Comparison of ENCODE assay signal across 9 cellular contexts in genomic region chr4:53703267-53703655, GRCh38.
DNase-seq lines count a peak whose midpoint lies in the region; ATAC-seq and TF ChIP-seq lines count a peak whose summit lies in the region.
"Had no signal": no experiment of that assay in that cellular context is flagged by ENCODE, and none has a peak within 500 bp of the region (broad histone marks: within the 10 kb centered on the region; RNA-seq: fewer than 3 reads in every experiment).

No MANE protein-coding gene starts in this region.

- TF ChIP-seq CTCF in mammary epithelial cell (conservative IDR thresholded peaks at IDR 0.05 in 1 of 2, IDR thresholded peaks at IDR 0.05 in 1 of 2; ENCODE audit: extremely low read depth in 1 of 2, insufficient read depth in 1 of 2, low read depth in 1 of 2, low read length in 2 of 2) (no peak), type B pancreatic cell (conservative IDR thresholded peaks at IDR 0.05) (no peak), prostate gland (IDR thresholded peaks at IDR 0.05) (no peak)

- H3K27me3 Mint-ChIP-seq in activated T-cell treated with anti-CD3 and anti-CD28 coated beads, Interleukin-2, amount 50 U/mL, for 72 hours (ENCODE audit: low read depth): peaks cover 22% of the 10 kb centered on the region
- peaks cover 7% of the 10 kb centered on the region for H3K27me3 Mint-ChIP-seq in type B pancreatic cell

- no TSS peak for BruUV-seq in mammary epithelial cell (replicated peaks; lab: Mats Ljungman, UMichigan)

- H3K4me3 ChIP-seq in mammary epithelial cell (replicated peaks in 1 of 3; ENCODE audit: insufficient read depth in 1 of 3, low read depth in 2 of 3, low read length in 3 of 3) (no peak overlapping the region), muscle layer of duodenum (ENCODE audit: low read depth in 1 of 2, low read length in 2 of 2) (peak overlapping the region; percentile 21 to 23), prostate gland (no peak overlapping the region)
- H3K4me3 ChIP-seq: K562 had no signal

- no peaks in the 10 kb centered on the region for H3K27me3 ChIP-seq in mammary epithelial cell (ENCODE audit: insufficient read depth, low read length)
- no peaks in the 10 kb centered on the region for H3K27me3 ChIP-seq in muscle layer of duodenum (ENCODE audit: low read depth, low read length)
- no peaks in the 10 kb centered on the region for H3K27me3 ChIP-seq in prostate gland (replicated peaks; ENCODE audit: insufficient read depth)

- no peaks in the 10 kb centered on the region for H3K36me3 Mint-ChIP-seq in activated T-cell treated with anti-CD3 and anti-CD28 coated beads, Interleukin-2, amount 50 U/mL, for 72 hours (ENCODE audit: insufficient read depth in 2 of 2)
- H3K36me3 Mint-ChIP-seq in type B pancreatic cell: peaks cover 4% of the 10 kb centered on the region

- no peaks in the 10 kb centered on the region for H3K9me3 Mint-ChIP-seq in activated T-cell treated with anti-CD3 and anti-CD28 coated beads, Interleukin-2, amount 50 U/mL, for 72 hours
- no peaks in the 10 kb centered on the region for H3K9me3 Mint-ChIP-seq in type B pancreatic cell

- 59% methylated on average over 7 of the region's 7 CpGs for WGBS in mammary epithelial cell (ENCODE audit: low coverage, missing lambda C conversion rate)
- 53% methylated on average over 7 of the region's 7 CpGs for WGBS in prostate gland

- H3K4me1 Mint-ChIP-seq in activated T-cell treated with anti-CD3 and anti-CD28 coated beads, Interleukin-2, amount 50 U/mL, for 72 hours (ENCODE audit: low read depth): peaks cover 13% of the 10 kb centered on the region
- H3K4me1 Mint-ChIP-seq in type B pancreatic cell (ENCODE audit: unreplicated experiment): peaks cover 41% of the 10 kb centered on the region

- ATAC-seq in activated T-cell treated with anti-CD3 and anti-CD28 coated beads, Interleukin-2, amount 50 U/mL, for 72 hours (replicated peaks in 1 of 2): no peak

- H3K79me2 ChIP-seq in mammary epithelial cell (ENCODE audit: insufficient read depth, low read length): no peaks in the 10 kb centered on the region

- H3K36me3 ChIP-seq in mammary epithelial cell (ENCODE audit: insufficient read depth, low read length): no peaks in the 10 kb centered on the region
- no peaks in the 10 kb centered on the region for H3K36me3 ChIP-seq in muscle layer of duodenum (ENCODE audit: control insufficient read depth in 1 of 2, insufficient read depth in 2 of 2, low read length in 2 of 2)
- H3K36me3 ChIP-seq in prostate gland: no peaks in the 10 kb centered on the region

- in situ Hi-C loops in mammary epithelial cell (cut with MboI; ENCODE audit: low sequenced_read_pairs in 2 of 2): loop anchor here (10.0 kb wide), 1 partner anchor 522 kb away; the partner anchor contains the start of gene PDGFRA (in 2 of the 2)

- peak overlapping the region; percentile 69 for H3K4me2 ChIP-seq in mammary epithelial cell (ENCODE audit: insufficient read depth, low read depth, low read length)

- dilution Hi-C loops in mammary epithelial cell (cut with HindIII; ENCODE audit: low sequenced_read_pairs): no loop called here

- H3K4me1 ChIP-seq in mammary epithelial cell (ENCODE audit: insufficient read depth, low read length): peaks cover 11% of the 10 kb centered on the region
- H3K4me1 ChIP-seq in muscle layer of duodenum (ENCODE audit: control insufficient read depth in 1 of 2, insufficient read depth in 2 of 2, low read length in 2 of 2): peaks cover 10 to 15% of the 10 kb centered on the region in 2 donors
- H3K4me1 ChIP-seq in prostate gland (replicated peaks): no peaks in the 10 kb centered on the region

- H3K27ac Mint-ChIP-seq in activated T-cell treated with anti-CD3 and anti-CD28 coated beads, Interleukin-2, amount 50 U/mL, for 72 hours: no peak overlapping the region
- peak overlapping the region; percentile 8 for H3K27ac Mint-ChIP-seq in type B pancreatic cell

- H3K9me3 ChIP-seq in mammary epithelial cell (replicated peaks; ENCODE audit: insufficient read depth, low read length) (no peaks in the 10 kb centered on the region), muscle layer of duodenum (ENCODE audit: control insufficient read depth in 1 of 2, low read length in 2 of 2) (no peaks in the 10 kb centered on the region), prostate gland (no peaks in the 10 kb centered on the region)

- no peaks in the 10 kb centered on the region for H4K20me1 ChIP-seq in mammary epithelial cell (ENCODE audit: insufficient read depth, low read length)

- H3K27ac ChIP-seq in mammary epithelial cell (ENCODE audit: insufficient read depth, low read depth, low read length) (no peak overlapping the region), muscle layer of duodenum (ENCODE audit: low read length) (no peak overlapping the region), prostate gland (no peak overlapping the region)

- peak overlapping the region; percentile 85 for H2AFZ ChIP-seq in mammary epithelial cell (ENCODE audit: low read depth, low read length)

- no peak for TF ChIP-seq POLR2A in prostate gland (IDR thresholded peaks at IDR 0.05)

- H3K9ac ChIP-seq in mammary epithelial cell (ENCODE audit: insufficient read depth, low read length): no peak overlapping the region

- no peak for DNase-seq in activated T-cell treated with anti-CD3 and anti-CD28 coated beads, Interleukin-2, amount 50 U/mL, for 72 hours
- DNase-seq in activated T-cell treated with anti-CD3 and anti-CD28 coated beads, Interleukin-2, amount 50 U/mL, for 1 hour: no peak
- DNase-seq in mammary epithelial cell: no peak
- DNase-seq in type B pancreatic cell (ENCODE audit: extremely low spot score, unreplicated experiment): no peak
- DNase-seq in LoVo (ENCODE audit: low spot score): no peak
- DNase-seq in prostate gland (ENCODE audit: low spot score): no peak
- DNase-seq in AML-193 (lab: John Stamatoyannopoulos, UW): no peak

- intact Hi-C loops in mammary epithelial cell (cut with micrococcal nuclease): no loop called here
- intact Hi-C loops in prostate gland (cut with DNase I): loop anchor here (10.0 kb wide), 1 partner anchor 522 kb away; the partner anchor contains the start of gene PDGFRA

- peak overlapping the region; percentile 21 to 70 for H3K4me3 Mint-ChIP-seq in activated T-cell treated with anti-CD3 and anti-CD28 coated beads, Interleukin-2, amount 50 U/mL, for 72 hours
- peak overlapping the region; percentile 59 for H3K4me3 Mint-ChIP-seq in type B pancreatic cell

- CTCF ChIA-PET in mammary epithelial cell (lab: Charles Lee; ENCODE audit: low non-redundant PET): interaction anchor here (0.6 to 1.4 kb wide), 2 partner anchors 196 to 530 kb away, joined by 6 to 8 read pairs; no protein-coding TSS in a partner anchor

Comparison
In these comparisons a context has a peak if more than half of its experiments do, and no peak if none do; other contexts are left out.
1. H3K4me3 ChIP-seq: peak in muscle layer of duodenum (2 of 2); none in mammary epithelial cell (0 of 3) and prostate gland (0 of 2).